In genomic region chr6:96002576-96002910, GRCh38 we compare ENCODE assay signal across 23 cellular contexts. TPM values are rescaled to one million over a fixed set of nuclear protein-coding genes. Genes with fewer than 3 reads are reported as not detected.
DNase-seq lines count a peak whose midpoint lies in the region; ATAC-seq, FAIRE-seq and TF ChIP-seq lines count a peak whose summit lies in the region.
"Had no signal": no experiment of that assay in that cellular context is flagged by ENCODE, and none has a peak within 500 bp of the region (broad histone marks: within the 10 kb centered on the region; RNA-seq: fewer than 3 reads in every experiment).

No MANE protein-coding gene starts in this region.

- no peak overlapping the region for H3K9ac ChIP-seq in kidney (ENCODE audit: low read length in 2 of 2)

- no peak for TF ChIP-seq CTCF in kidney (IDR thresholded peaks at IDR 0.05; ENCODE audit: borderline replicate concordance, extremely low read depth, insufficient read depth)
- TF ChIP-seq CTCF in upper lobe of right lung (IDR thresholded peaks at IDR 0.05), result no peak

- H3K27ac ChIP-seq in kidney (ENCODE audit: low read depth in 2 of 2, low read length in 2 of 2) (no peak overlapping the region), upper lobe of right lung (no peak overlapping the region), caudate nucleus (ENCODE audit: low read depth, low read length) (no peak overlapping the region)

- H3K4me3 ChIP-seq in kidney (ENCODE audit: low read length in 2 of 2) (no peak overlapping the region), upper lobe of right lung (no peak overlapping the region)
- H3K4me3 ChIP-seq: GM12878 had no signal

- peak; percentile 55 for DNase-seq in kidney
- peak; percentile 47 for DNase-seq in posterior vena cava (ENCODE audit: low spot score)
- DNase-seq in upper lobe of right lung, result no peak
- no peak for DNase-seq in caudate nucleus (lab: John Stamatoyannopoulos, UW)
- DNase-seq in SKM-1 treated with dmso at 0.1 percent for 144 hours (lab: John Stamatoyannopoulos, UW; ENCODE audit: unreplicated experiment), result no peak
- DNase-seq: BE2C; C1 segment of cervical spinal cord; CD4-positive, CD25-positive, alpha-beta regulatory T cell; CD8-positive, alpha-beta memory T cell; COR-L47; DMS 273 treated with DMSO at 0.1 percent for 48 hours; DMS53; DND-41; EL; GOT3; H7; HFFc6 had no signal

- intact Hi-C loops in kidney (cut with DNase I), result no loop called here
- intact Hi-C loops in posterior vena cava (cut with DNase I), result no loop called here
- intact Hi-C loops in upper lobe of right lung (cut with DNase I), result no loop called here

- no peaks in the 10 kb centered on the region for H3K4me1 ChIP-seq in kidney (ENCODE audit: control insufficient read depth in 1 of 2, insufficient read depth in 1 of 2, low read depth in 1 of 2, low read length in 2 of 2)
- H3K4me1 ChIP-seq in upper lobe of right lung, result no peaks in the 10 kb centered on the region
- H3K4me1 ChIP-seq: BE2C had no signal

- H3K36me3 ChIP-seq in kidney (ENCODE audit: control insufficient read depth in 1 of 2, insufficient read depth in 2 of 2, low read length in 2 of 2) (no peaks in the 10 kb centered on the region), upper lobe of right lung (no peaks in the 10 kb centered on the region)
- H3K36me3 ChIP-seq: BE2C had no signal

- H3K27me3 ChIP-seq in upper lobe of right lung, result no peaks in the 10 kb centered on the region
- H3K27me3 ChIP-seq: BE2C had no signal

- H3K9me3 ChIP-seq in kidney (ENCODE audit: control insufficient read depth in 1 of 2, low read length in 2 of 2) (no peaks in the 10 kb centered on the region), upper lobe of right lung (no peaks in the 10 kb centered on the region)
- H3K9me3 ChIP-seq: BE2C had no signal

- ATAC-seq in esophagus mucosa (peak; percentile 17), upper lobe of right lung (peak; percentile 23)
- ATAC-seq: GM12878, HCT116 had no signal

- FAIRE-seq in kidney (lab: Jason Lieb, UNC), result no peak
- FAIRE-seq: GM12878 had no signal

RNA-seq across cellular contexts. Expression of gene FUT9, which starts 13.2 kb away (rescaled TPM):
- total RNA-seq in esophagus mucosa (not detected), kidney (0.13 TPM), posterior vena cava (under 1 TPM in 1 of 2 donors, not detected in 1; under 0.01 TPM), upper lobe of right lung (not detected)
- 0.06 TPM for polyA plus RNA-seq in kidney (ENCODE audit: insufficient read depth, low read depth, low replicate concordance)
- total RNA-seq: A172; CD4-positive, CD25-positive, alpha-beta regulatory T cell; CD8-positive, alpha-beta memory T cell; G401; GM12878; HFFc6; HT-29 had no signal
- polyA plus RNA-seq: CD4-positive, CD25-positive, alpha-beta regulatory T cell; CD8-positive, alpha-beta memory T cell; GM12878 had no signal

Comparison
In these comparisons a context has a peak if more than half of its experiments do, and no peak if none do; other contexts are left out.
1. DNase-seq: peak in kidney (single experiment) and posterior vena cava (single experiment); none in upper lobe of right lung (single experiment), caudate nucleus (0 of 61) and SKM-1 treated with dmso at 0.1 percent for 144 hours (single experiment).